Comparison of ENCODE assay signal across 1 cellular context in the genomic region with DNA sequence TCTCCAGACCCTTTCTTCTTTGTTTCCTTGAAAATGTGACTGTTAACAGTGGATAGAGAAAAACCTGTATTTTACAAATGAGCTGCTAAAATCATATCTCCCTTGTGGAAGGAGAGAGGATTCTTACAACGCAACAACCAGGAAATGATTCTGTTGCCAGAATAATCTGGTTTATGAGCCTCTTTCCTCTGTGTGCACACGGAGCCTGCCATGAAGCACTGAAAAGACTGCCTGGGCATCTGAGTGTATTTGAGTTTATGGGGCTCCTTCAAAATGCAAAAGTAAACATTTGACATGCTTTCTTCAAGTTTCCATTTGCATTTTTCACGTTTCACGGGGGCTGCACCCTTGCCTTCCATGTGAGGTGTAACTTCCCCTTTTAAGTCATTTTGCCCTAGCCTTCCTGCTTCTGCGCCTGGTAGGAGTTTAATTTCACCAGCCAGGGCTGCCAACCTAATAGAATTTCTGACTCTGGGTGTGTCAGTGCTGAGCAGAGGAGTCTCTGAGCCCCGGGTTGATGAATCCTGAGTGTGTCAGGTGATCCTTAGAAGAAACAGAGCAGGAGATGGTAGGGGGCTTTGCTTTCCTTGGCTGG.
TF ChIP-seq lines count a peak whose summit lies in the region.

No MANE protein-coding gene starts in this region.

TF ChIP-seq in liver, 16 proteins besides CTCF, POLR2A, EP300 and RAD21 (continued from another document):
- TF ChIP-seq, protein P1, sequence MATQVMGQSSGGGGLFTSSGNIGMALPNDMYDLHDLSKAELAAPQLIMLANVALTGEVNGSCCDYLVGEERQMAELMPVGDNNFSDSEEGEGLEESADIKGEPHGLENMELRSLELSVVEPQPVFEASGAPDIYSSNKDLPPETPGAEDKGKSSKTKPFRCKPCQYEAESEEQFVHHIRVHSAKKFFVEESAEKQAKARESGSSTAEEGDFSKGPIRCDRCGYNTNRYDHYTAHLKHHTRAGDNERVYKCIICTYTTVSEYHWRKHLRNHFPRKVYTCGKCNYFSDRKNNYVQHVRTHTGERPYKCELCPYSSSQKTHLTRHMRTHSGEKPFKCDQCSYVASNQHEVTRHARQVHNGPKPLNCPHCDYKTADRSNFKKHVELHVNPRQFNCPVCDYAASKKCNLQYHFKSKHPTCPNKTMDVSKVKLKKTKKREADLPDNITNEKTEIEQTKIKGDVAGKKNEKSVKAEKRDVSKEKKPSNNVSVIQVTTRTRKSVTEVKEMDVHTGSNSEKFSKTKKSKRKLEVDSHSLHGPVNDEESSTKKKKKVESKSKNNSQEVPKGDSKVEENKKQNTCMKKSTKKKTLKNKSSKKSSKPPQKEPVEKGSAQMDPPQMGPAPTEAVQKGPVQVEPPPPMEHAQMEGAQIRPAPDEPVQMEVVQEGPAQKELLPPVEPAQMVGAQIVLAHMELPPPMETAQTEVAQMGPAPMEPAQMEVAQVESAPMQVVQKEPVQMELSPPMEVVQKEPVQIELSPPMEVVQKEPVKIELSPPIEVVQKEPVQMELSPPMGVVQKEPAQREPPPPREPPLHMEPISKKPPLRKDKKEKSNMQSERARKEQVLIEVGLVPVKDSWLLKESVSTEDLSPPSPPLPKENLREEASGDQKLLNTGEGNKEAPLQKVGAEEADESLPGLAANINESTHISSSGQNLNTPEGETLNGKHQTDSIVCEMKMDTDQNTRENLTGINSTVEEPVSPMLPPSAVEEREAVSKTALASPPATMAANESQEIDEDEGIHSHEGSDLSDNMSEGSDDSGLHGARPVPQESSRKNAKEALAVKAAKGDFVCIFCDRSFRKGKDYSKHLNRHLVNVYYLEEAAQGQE (IDR thresholded peaks at IDR 0.05) = no peak
- no peak for TF ChIP-seq YY1 (IDR thresholded peaks at IDR 0.05)
- no peak for TF ChIP-seq HNF4A (conservative IDR thresholded peaks at IDR 0.05)
- no peak for TF ChIP-seq FOXA2 (IDR thresholded peaks at IDR 0.05)
- no peak for TF ChIP-seq SP1 (IDR thresholded peaks at IDR 0.05)
- TF ChIP-seq FOXA1 (IDR thresholded peaks at IDR 0.05) = no peak
- TF ChIP-seq, protein P2, sequence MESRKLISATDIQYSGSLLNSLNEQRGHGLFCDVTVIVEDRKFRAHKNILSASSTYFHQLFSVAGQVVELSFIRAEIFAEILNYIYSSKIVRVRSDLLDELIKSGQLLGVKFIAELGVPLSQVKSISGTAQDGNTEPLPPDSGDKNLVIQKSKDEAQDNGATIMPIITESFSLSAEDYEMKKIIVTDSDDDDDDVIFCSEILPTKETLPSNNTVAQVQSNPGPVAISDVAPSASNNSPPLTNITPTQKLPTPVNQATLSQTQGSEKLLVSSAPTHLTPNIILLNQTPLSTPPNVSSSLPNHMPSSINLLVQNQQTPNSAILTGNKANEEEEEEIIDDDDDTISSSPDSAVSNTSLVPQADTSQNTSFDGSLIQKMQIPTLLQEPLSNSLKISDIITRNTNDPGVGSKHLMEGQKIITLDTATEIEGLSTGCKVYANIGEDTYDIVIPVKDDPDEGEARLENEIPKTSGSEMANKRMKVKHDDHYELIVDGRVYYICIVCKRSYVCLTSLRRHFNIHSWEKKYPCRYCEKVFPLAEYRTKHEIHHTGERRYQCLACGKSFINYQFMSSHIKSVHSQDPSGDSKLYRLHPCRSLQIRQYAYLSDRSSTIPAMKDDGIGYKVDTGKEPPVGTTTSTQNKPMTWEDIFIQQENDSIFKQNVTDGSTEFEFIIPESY (IDR thresholded peaks at IDR 0.05) = no peak
- no peak for TF ChIP-seq TAF1 (conservative IDR thresholded peaks at IDR 0.05)
- TF ChIP-seq HNF4G (IDR thresholded peaks at IDR 0.05) = no peak
- TF ChIP-seq GABPA (IDR thresholded peaks at IDR 0.05 in 1 of 2, conservative IDR thresholded peaks at IDR 0.05 in 1 of 2) = no peak
- no peak for TF ChIP-seq ATF3 (IDR thresholded peaks at IDR 0.05)
- no peak for TF ChIP-seq EGR1 (IDR thresholded peaks at IDR 0.05; ENCODE audit: low read depth in 2 of 2)
- no peak for TF ChIP-seq NR2F2 (IDR thresholded peaks at IDR 0.05)
- TF ChIP-seq RXRA (IDR thresholded peaks at IDR 0.05) = no peak
- TF ChIP-seq JUND (IDR thresholded peaks at IDR 0.05) = no peak
